23 cellular contexts compared by ENCODE assay signal in genomic region chr2:161975813-161976160, GRCh38.
DNase-seq lines count a peak whose midpoint lies in the region; ATAC-seq and TF ChIP-seq lines count a peak whose summit lies in the region.
"Had no signal": no experiment of that assay in that cellular context is flagged by ENCODE, and none has a peak within 500 bp of the region (broad histone marks: within the 10 kb centered on the region; RNA-seq: fewer than 3 reads in every experiment).

No MANE protein-coding gene starts in this region.

- H3K27me3 ChIP-seq in Loucy (ENCODE audit: insufficient read depth, low read length, poor library complexity, severe bottlenecking) (no peaks in the 10 kb centered on the region), foreskin keratinocyte (no peaks in the 10 kb centered on the region)
- H3K27me3 ChIP-seq: sigmoid colon, stomach, thyroid gland had no signal

- peaks cover 45% of the 10 kb centered on the region for H3K4me1 Mint-ChIP-seq in activated naive CD4-positive, alpha-beta T cell treated with anti-CD3 and anti-CD28 coated beads for 36 hours (ENCODE audit: low read depth)
- H3K4me1 Mint-ChIP-seq in activated naive CD8-positive, alpha-beta T cell treated with anti-CD3 and anti-CD28 coated beads, Interleukin-2, amount 50 U/mL, for 24 hours, result peaks cover 55% of the 10 kb centered on the region
- peaks cover 81% of the 10 kb centered on the region for H3K4me1 Mint-ChIP-seq in stimulated activated naive CD8-positive, alpha-beta T cell treated with anti-CD3 and anti-CD28 coated beads, Interleukin-15, amount 100 ng/mL, for 72 hours
- H3K4me1 Mint-ChIP-seq: activated B cell treated with CpG ODN at 0.5 μM for 24 hours had no signal

- no peak overlapping the region for H3K4me3 Mint-ChIP-seq in activated naive CD4-positive, alpha-beta T cell treated with anti-CD3 and anti-CD28 coated beads for 36 hours
- H3K4me3 Mint-ChIP-seq in activated naive CD8-positive, alpha-beta T cell treated with anti-CD3 and anti-CD28 coated beads, Interleukin-2, amount 50 U/mL, for 24 hours, result no peak overlapping the region
- H3K4me3 Mint-ChIP-seq in stimulated activated naive CD8-positive, alpha-beta T cell treated with anti-CD3 and anti-CD28 coated beads, Interleukin-15, amount 100 ng/mL, for 72 hours, result peak overlapping the region; percentile 0 to 70
- H3K4me3 Mint-ChIP-seq: activated B cell treated with CpG ODN at 0.5 μM for 24 hours had no signal

- H3K27me3 Mint-ChIP-seq in activated naive CD4-positive, alpha-beta T cell treated with anti-CD3 and anti-CD28 coated beads for 36 hours (ENCODE audit: low read depth), result no peaks in the 10 kb centered on the region
- no peaks in the 10 kb centered on the region for H3K27me3 Mint-ChIP-seq in activated naive CD8-positive, alpha-beta T cell treated with anti-CD3 and anti-CD28 coated beads, Interleukin-2, amount 50 U/mL, for 24 hours
- no peaks in the 10 kb centered on the region for H3K27me3 Mint-ChIP-seq in stimulated activated naive CD8-positive, alpha-beta T cell treated with anti-CD3 and anti-CD28 coated beads, Interleukin-15, amount 100 ng/mL, for 72 hours

- TF ChIP-seq CTCF in Loucy (conservative IDR thresholded peaks at IDR 0.05; ENCODE audit: low read length) (no peak), foreskin keratinocyte (conservative IDR thresholded peaks at IDR 0.05) (no peak)

- no peaks in the 10 kb centered on the region for H4K20me1 ChIP-seq in Loucy (ENCODE audit: insufficient read depth, low read length, poor library complexity, severe bottlenecking)

- DNase-seq in activated naive CD4-positive, alpha-beta T cell treated with anti-CD3 and anti-CD28 coated beads for 36 hours, result no peak
- DNase-seq in activated naive CD4-positive, alpha-beta T cell (lab: John Stamatoyannopoulos, UW), result no peak
- no peak for DNase-seq in activated naive CD8-positive, alpha-beta T cell treated with anti-CD3 and anti-CD28 coated beads, Interleukin-2, amount 50 U/mL, for 24 hours
- DNase-seq in stimulated activated naive CD8-positive, alpha-beta T cell treated with anti-CD3 and anti-CD28 coated beads, Interleukin-15, amount 100 ng/mL, for 72 hours, result no peak
- DNase-seq in foreskin keratinocyte (no peak), ureter (ENCODE audit: low spot score) (no peak)
- DNase-seq: activated B cell treated with CpG ODN at 0.5 μM for 24 hours; central memory CD4-positive, alpha-beta T cell; COR-L47; GDM1; HCEC 1CT; NCI-H1105 treated with DMSO at 0.1 percent for 48 hours; NCI-H2029; NCI-H69; psoas muscle; SIG-M5; sigmoid colon; stimulated activated CD4-positive, alpha-beta T cell treated with anti-CD3 and anti-CD28 coated beads, Interleukin-15, amount 100 ng/mL, for 24 hours; stomach; SW 1271; thyroid gland had no signal

- intact Hi-C loops in activated naive CD4-positive, alpha-beta T cell treated with anti-CD3 and anti-CD28 coated beads for 36 hours (cut with micrococcal nuclease), result loop anchor here (2.0 kb wide), 1 partner anchor 17 kb away; no protein-coding TSS in a partner anchor

- H3K4me1 ChIP-seq in Loucy (ENCODE audit: insufficient read depth, low read length, poor library complexity, severe bottlenecking), result peaks cover 13% of the 10 kb centered on the region
- H3K4me1 ChIP-seq in foreskin keratinocyte, result no peaks in the 10 kb centered on the region
- H3K4me1 ChIP-seq: psoas muscle, sigmoid colon, stomach, thyroid gland had no signal

- H3K4me3 ChIP-seq in Loucy (ENCODE audit: low read length, poor library complexity, severe bottlenecking), result no peak overlapping the region
- H3K4me3 ChIP-seq: psoas muscle, sigmoid colon, stomach, thyroid gland had no signal

- H3K4me2 ChIP-seq in Loucy (ENCODE audit: low read depth, low read length, poor library complexity, severe bottlenecking), result no peak overlapping the region

- no peak overlapping the region for H3K9ac ChIP-seq in Loucy (ENCODE audit: low read depth, low read length, poor library complexity, severe bottlenecking)

- no peak for ATAC-seq in activated naive CD8-positive, alpha-beta T cell treated with anti-CD3 and anti-CD28 coated beads, Interleukin-2, amount 50 U/mL, for 24 hours
- no peak for ATAC-seq in stimulated activated naive CD8-positive, alpha-beta T cell treated with anti-CD3 and anti-CD28 coated beads, Interleukin-15, amount 100 ng/mL, for 72 hours
- ATAC-seq in foreskin keratinocyte, result no peak
- ATAC-seq: Panc1, psoas muscle had no signal

- no peaks in the 10 kb centered on the region for H3K9me3 Mint-ChIP-seq in activated naive CD4-positive, alpha-beta T cell treated with anti-CD3 and anti-CD28 coated beads for 36 hours
- H3K9me3 Mint-ChIP-seq in activated naive CD8-positive, alpha-beta T cell treated with anti-CD3 and anti-CD28 coated beads, Interleukin-2, amount 50 U/mL, for 24 hours, result no peaks in the 10 kb centered on the region
- H3K9me3 Mint-ChIP-seq in stimulated activated naive CD8-positive, alpha-beta T cell treated with anti-CD3 and anti-CD28 coated beads, Interleukin-15, amount 100 ng/mL, for 72 hours, result peaks cover 0 to 16% of the 10 kb centered on the region in 2 donors
- H3K9me3 Mint-ChIP-seq: activated B cell treated with CpG ODN at 0.5 μM for 24 hours had no signal

- no peaks in the 10 kb centered on the region for H3K79me2 ChIP-seq in Loucy (ENCODE audit: insufficient read depth, low read length)

- no peaks in the 10 kb centered on the region for H3K9me3 ChIP-seq in Loucy (ENCODE audit: insufficient read depth, low read depth, low read length)
- H3K9me3 ChIP-seq: psoas muscle, sigmoid colon, stomach, thyroid gland had no signal

- H3F3A ChIP-seq in Loucy (ENCODE audit: low read depth), result no peaks in the 10 kb centered on the region

- no peaks in the 10 kb centered on the region for H3K36me3 Mint-ChIP-seq in activated naive CD4-positive, alpha-beta T cell treated with anti-CD3 and anti-CD28 coated beads for 36 hours (ENCODE audit: low read depth)
- H3K36me3 Mint-ChIP-seq in activated naive CD8-positive, alpha-beta T cell treated with anti-CD3 and anti-CD28 coated beads, Interleukin-2, amount 50 U/mL, for 24 hours (ENCODE audit: low read depth), result no peaks in the 10 kb centered on the region

- H3K9me2 ChIP-seq in Loucy (replicated peaks; ENCODE audit: low read depth, low read length), result no peaks in the 10 kb centered on the region

- peak overlapping the region; percentile 11 for H3K27ac Mint-ChIP-seq in activated naive CD4-positive, alpha-beta T cell treated with anti-CD3 and anti-CD28 coated beads for 36 hours
- H3K27ac Mint-ChIP-seq in activated naive CD8-positive, alpha-beta T cell treated with anti-CD3 and anti-CD28 coated beads, Interleukin-2, amount 50 U/mL, for 24 hours, result peak overlapping the region; percentile 2
- peak overlapping the region in 1 of 2 donors; percentile 91 for H3K27ac Mint-ChIP-seq in stimulated activated naive CD8-positive, alpha-beta T cell treated with anti-CD3 and anti-CD28 coated beads, Interleukin-15, amount 100 ng/mL, for 72 hours
- H3K27ac Mint-ChIP-seq: activated B cell treated with CpG ODN at 0.5 μM for 24 hours had no signal

- H3K36me3 ChIP-seq in Loucy (ENCODE audit: insufficient read depth, low read length), result no peaks in the 10 kb centered on the region
- H3K36me3 ChIP-seq: sigmoid colon, stomach, thyroid gland had no signal

- H3K27ac ChIP-seq in foreskin keratinocyte, result no peak overlapping the region
- H3K27ac ChIP-seq: psoas muscle, sigmoid colon, stomach, thyroid gland had no signal

- peak overlapping the region; percentile 3; the same call in 1 of the 2 replicates for H2AFZ ChIP-seq in Loucy (ENCODE audit: low read length)

- CTCF ChIA-PET in activated naive CD4-positive, alpha-beta T cell treated with anti-CD3 and anti-CD28 coated beads for 36 hours (lab: Charles Lee), result no interaction called here

Comparison
In these comparisons a context has a peak if more than half of its experiments do, and no peak if none do; other contexts are left out.
1. H3K4me3 Mint-ChIP-seq: peak in stimulated activated naive CD8-positive, alpha-beta T cell treated with anti-CD3 and anti-CD28 coated beads, Interleukin-15, amount 100 ng/mL, for 72 hours (2 of 2); none in activated naive CD4-positive, alpha-beta T cell treated with anti-CD3 and anti-CD28 coated beads for 36 hours (single experiment) and activated naive CD8-positive, alpha-beta T cell treated with anti-CD3 and anti-CD28 coated beads, Interleukin-2, amount 50 U/mL, for 24 hours (single experiment).